Comparison of ENCODE assay signal across 1 cellular context in genomic region chr19:13430790-13431582, GRCh38.
A peak's percentile ranks its signal among the peaks of the same experiment; 100 is the strongest.
TF ChIP-seq lines count a peak whose summit lies in the region.

No MANE protein-coding gene starts in this region.

TF ChIP-seq in GM12878, 131 proteins besides CTCF, POLR2A, EP300 and RAD21:
- TF ChIP-seq PRDM15 (CRISPR knock-in tag; IDR thresholded peaks at IDR 0.05) (no peak), YY1 (IDR thresholded peaks at IDR 0.05; ENCODE audit: low read depth, low read length) (0 out of 2 replicates have a peak, but pooled peaks have one; percentile 35), EZH2 (IDR thresholded peaks at IDR 0.05; ENCODE audit: borderline replicate concordance, control insufficient read depth, low read depth, low read length) (no peak), SMC3 (IDR thresholded peaks at IDR 0.05; ENCODE audit: borderline replicate concordance, low read length) (peak; percentile 87), ELK1 (IDR thresholded peaks at IDR 0.05; ENCODE audit: low read depth, low read length) (no peak)
- TF ChIP-seq, protein P1, sequence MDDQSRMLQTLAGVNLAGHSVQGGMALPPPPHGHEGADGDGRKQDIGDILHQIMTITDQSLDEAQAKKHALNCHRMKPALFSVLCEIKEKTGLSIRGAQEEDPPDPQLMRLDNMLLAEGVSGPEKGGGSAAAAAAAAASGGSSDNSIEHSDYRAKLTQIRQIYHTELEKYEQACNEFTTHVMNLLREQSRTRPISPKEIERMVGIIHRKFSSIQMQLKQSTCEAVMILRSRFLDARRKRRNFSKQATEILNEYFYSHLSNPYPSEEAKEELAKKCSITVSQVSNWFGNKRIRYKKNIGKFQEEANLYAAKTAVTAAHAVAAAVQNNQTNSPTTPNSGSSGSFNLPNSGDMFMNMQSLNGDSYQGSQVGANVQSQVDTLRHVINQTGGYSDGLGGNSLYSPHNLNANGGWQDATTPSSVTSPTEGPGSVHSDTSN (IDR thresholded peaks at IDR 0.05; ENCODE audit: insufficient replicate concordance, low read depth, low read length) = no peak
